In genomic region chr1:225845633-225846259, GRCh38 we compare ENCODE assay signal across 1 cellular context.
TF ChIP-seq lines count a peak whose summit lies in the region.

No MANE protein-coding gene starts in this region.

TF ChIP-seq in HEK293, 187 proteins besides CTCF, POLR2A, EP300 and RAD21 (continued from another document and continues in another):
- TF ChIP-seq ZNF518A (tag by site-specific recombination; conservative IDR thresholded peaks at IDR 0.05; ENCODE audit: low read depth) (no peak), ZNF24 (tag by site-specific recombination; IDR thresholded peaks at IDR 0.05) (no peak), ZNF473 (tag by site-specific recombination; IDR thresholded peaks at IDR 0.05) (no peak), OSR2 (tag by site-specific recombination; IDR thresholded peaks at IDR 0.05) (no peak), ZNF391 (tag by site-specific recombination; IDR thresholded peaks at IDR 0.05; ENCODE audit: borderline replicate concordance, low read depth) (no peak), ZIC2 (tag by site-specific recombination; IDR thresholded peaks at IDR 0.05) (peak; percentile 24; the same call in 1 of the 2 replicates), ZNF830 (tag by site-specific recombination; IDR thresholded peaks at IDR 0.05; ENCODE audit: low read depth) (no peak), ZNF335 (tag by site-specific recombination; conservative IDR thresholded peaks at IDR 0.05) (peak; percentile 49; the same call in 1 of the 2 replicates), ZNF416 (tag by site-specific recombination; IDR thresholded peaks at IDR 0.05) (no peak), KLF7 (tag by site-specific recombination; IDR thresholded peaks at IDR 0.05; ENCODE audit: borderline replicate concordance) (no peak), ZNF76 (tag by site-specific recombination; IDR thresholded peaks at IDR 0.05; ENCODE audit: borderline replicate concordance, low read depth) (0 out of 2 replicates have a peak, but pooled peaks have one; percentile 45), ZNF221 (tag by site-specific recombination; IDR thresholded peaks at IDR 0.05; ENCODE audit: borderline replicate concordance) (no peak), ELK4 (IDR thresholded peaks at IDR 0.05; ENCODE audit: borderline replicate concordance, low read depth, low read length) (no peak), ZNF354C (tag by site-specific recombination; IDR thresholded peaks at IDR 0.05; ENCODE audit: borderline replicate concordance, low read depth) (no peak), ZNF837 (tag by site-specific recombination; IDR thresholded peaks at IDR 0.05) (no peak), SP3 (tag by site-specific recombination; IDR thresholded peaks at IDR 0.05) (peak; percentile 47; the same call in 1 of the 2 replicates), ZNF530 (tag by site-specific recombination; IDR thresholded peaks at IDR 0.05; ENCODE audit: low read depth) (no peak), ZNF843 (tag by site-specific recombination; IDR thresholded peaks at IDR 0.05) (no peak), ZNF10 (tag by site-specific recombination; IDR thresholded peaks at IDR 0.05) (no peak), ZNF776 (tag by site-specific recombination; IDR thresholded peaks at IDR 0.05; ENCODE audit: borderline replicate concordance) (no peak)
- TF ChIP-seq, protein P1, sequence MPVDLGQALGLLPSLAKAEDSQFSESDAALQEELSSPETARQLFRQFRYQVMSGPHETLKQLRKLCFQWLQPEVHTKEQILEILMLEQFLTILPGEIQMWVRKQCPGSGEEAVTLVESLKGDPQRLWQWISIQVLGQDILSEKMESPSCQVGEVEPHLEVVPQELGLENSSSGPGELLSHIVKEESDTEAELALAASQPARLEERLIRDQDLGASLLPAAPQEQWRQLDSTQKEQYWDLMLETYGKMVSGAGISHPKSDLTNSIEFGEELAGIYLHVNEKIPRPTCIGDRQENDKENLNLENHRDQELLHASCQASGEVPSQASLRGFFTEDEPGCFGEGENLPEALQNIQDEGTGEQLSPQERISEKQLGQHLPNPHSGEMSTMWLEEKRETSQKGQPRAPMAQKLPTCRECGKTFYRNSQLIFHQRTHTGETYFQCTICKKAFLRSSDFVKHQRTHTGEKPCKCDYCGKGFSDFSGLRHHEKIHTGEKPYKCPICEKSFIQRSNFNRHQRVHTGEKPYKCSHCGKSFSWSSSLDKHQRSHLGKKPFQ (tag by site-specific recombination; IDR thresholded peaks at IDR 0.05): no peak
- TF ChIP-seq, protein P2, sequence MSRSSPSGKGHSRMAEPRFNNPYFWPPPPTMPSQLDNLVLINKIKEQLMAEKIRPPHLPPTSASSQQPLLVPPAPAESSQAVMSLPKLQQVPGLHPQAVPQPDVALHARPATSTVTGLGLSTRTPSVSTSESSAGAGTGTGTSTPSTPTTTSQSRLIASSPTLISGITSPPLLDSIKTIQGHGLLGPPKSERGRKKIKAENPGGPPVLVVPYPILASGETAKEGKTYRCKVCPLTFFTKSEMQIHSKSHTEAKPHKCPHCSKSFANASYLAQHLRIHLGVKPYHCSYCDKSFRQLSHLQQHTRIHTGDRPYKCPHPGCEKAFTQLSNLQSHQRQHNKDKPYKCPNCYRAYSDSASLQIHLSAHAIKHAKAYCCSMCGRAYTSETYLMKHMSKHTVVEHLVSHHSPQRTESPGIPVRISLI (tag by site-specific recombination; IDR thresholded peaks at IDR 0.05): no peak
- TF ChIP-seq, protein P3, sequence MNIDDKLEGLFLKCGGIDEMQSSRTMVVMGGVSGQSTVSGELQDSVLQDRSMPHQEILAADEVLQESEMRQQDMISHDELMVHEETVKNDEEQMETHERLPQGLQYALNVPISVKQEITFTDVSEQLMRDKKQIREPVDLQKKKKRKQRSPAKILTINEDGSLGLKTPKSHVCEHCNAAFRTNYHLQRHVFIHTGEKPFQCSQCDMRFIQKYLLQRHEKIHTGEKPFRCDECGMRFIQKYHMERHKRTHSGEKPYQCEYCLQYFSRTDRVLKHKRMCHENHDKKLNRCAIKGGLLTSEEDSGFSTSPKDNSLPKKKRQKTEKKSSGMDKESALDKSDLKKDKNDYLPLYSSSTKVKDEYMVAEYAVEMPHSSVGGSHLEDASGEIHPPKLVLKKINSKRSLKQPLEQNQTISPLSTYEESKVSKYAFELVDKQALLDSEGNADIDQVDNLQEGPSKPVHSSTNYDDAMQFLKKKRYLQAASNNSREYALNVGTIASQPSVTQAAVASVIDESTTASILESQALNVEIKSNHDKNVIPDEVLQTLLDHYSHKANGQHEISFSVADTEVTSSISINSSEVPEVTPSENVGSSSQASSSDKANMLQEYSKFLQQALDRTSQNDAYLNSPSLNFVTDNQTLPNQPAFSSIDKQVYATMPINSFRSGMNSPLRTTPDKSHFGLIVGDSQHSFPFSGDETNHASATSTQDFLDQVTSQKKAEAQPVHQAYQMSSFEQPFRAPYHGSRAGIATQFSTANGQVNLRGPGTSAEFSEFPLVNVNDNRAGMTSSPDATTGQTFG (tag by site-specific recombination; IDR thresholded peaks at IDR 0.05; ENCODE audit: borderline replicate concordance): no peak
- TF ChIP-seq, protein P4, sequence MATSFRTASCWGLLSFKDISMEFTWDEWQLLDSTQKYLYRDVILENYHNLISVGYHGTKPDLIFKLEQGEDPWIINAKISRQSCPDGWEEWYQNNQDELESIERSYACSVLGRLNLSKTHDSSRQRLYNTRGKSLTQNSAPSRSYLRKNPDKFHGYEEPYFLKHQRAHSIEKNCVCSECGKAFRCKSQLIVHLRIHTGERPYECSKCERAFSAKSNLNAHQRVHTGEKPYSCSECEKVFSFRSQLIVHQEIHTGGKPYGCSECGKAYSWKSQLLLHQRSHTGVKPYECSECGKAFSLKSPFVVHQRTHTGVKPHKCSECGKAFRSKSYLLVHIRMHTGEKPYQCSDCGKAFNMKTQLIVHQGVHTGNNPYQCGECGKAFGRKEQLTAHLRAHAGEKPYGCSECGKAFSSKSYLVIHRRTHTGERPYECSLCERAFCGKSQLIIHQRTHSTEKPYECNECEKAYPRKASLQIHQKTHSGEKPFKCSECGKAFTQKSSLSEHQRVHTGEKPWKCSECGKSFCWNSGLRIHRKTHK (tag by site-specific recombination; IDR thresholded peaks at IDR 0.05): no peak
- TF ChIP-seq, protein P5, sequence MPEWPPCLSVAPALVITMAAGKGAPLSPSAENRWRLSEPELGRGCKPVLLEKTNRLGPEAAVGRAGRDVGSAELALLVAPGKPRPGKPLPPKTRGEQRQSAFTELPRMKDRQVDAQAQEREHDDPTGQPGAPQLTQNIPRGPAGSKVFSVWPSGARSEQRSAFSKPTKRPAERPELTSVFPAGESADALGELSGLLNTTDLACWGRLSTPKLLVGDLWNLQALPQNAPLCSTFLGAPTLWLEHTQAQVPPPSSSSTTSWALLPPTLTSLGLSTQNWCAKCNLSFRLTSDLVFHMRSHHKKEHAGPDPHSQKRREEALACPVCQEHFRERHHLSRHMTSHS (tag by site-specific recombination; IDR thresholded peaks at IDR 0.05): no peak
- TF ChIP-seq, protein P6, sequence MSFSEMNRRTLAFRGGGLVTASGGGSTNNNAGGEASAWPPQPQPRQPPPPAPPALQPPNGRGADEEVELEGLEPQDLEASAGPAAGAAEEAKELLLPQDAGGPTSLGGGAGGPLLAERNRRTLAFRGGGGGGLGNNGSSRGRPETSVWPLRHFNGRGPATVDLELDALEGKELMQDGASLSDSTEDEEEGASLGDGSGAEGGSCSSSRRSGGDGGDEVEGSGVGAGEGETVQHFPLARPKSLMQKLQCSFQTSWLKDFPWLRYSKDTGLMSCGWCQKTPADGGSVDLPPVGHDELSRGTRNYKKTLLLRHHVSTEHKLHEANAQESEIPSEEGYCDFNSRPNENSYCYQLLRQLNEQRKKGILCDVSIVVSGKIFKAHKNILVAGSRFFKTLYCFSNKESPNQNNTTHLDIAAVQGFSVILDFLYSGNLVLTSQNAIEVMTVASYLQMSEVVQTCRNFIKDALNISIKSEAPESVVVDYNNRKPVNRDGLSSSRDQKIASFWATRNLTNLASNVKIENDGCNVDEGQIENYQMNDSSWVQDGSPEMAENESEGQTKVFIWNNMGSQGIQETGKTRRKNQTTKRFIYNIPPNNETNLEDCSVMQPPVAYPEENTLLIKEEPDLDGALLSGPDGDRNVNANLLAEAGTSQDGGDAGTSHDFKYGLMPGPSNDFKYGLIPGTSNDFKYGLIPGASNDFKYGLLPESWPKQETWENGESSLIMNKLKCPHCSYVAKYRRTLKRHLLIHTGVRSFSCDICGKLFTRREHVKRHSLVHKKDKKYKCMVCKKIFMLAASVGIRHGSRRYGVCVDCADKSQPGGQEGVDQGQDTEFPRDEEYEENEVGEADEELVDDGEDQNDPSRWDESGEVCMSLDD (tag by site-specific recombination; IDR thresholded peaks at IDR 0.05): no peak
- TF ChIP-seq, protein P7, sequence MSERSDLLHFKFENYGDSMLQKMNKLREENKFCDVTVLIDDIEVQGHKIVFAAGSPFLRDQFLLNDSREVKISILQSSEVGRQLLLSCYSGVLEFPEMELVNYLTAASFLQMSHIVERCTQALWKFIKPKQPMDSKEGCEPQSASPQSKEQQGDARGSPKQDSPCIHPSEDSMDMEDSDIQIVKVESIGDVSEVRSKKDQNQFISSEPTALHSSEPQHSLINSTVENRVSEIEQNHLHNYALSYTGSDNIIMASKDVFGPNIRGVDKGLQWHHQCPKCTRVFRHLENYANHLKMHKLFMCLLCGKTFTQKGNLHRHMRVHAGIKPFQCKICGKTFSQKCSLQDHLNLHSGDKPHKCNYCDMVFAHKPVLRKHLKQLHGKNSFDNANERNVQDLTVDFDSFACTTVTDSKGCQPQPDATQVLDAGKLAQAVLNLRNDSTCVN (tag by site-specific recombination; optimal IDR thresholded peaks at IDR 0.05): no peak
- TF ChIP-seq, protein P8, sequence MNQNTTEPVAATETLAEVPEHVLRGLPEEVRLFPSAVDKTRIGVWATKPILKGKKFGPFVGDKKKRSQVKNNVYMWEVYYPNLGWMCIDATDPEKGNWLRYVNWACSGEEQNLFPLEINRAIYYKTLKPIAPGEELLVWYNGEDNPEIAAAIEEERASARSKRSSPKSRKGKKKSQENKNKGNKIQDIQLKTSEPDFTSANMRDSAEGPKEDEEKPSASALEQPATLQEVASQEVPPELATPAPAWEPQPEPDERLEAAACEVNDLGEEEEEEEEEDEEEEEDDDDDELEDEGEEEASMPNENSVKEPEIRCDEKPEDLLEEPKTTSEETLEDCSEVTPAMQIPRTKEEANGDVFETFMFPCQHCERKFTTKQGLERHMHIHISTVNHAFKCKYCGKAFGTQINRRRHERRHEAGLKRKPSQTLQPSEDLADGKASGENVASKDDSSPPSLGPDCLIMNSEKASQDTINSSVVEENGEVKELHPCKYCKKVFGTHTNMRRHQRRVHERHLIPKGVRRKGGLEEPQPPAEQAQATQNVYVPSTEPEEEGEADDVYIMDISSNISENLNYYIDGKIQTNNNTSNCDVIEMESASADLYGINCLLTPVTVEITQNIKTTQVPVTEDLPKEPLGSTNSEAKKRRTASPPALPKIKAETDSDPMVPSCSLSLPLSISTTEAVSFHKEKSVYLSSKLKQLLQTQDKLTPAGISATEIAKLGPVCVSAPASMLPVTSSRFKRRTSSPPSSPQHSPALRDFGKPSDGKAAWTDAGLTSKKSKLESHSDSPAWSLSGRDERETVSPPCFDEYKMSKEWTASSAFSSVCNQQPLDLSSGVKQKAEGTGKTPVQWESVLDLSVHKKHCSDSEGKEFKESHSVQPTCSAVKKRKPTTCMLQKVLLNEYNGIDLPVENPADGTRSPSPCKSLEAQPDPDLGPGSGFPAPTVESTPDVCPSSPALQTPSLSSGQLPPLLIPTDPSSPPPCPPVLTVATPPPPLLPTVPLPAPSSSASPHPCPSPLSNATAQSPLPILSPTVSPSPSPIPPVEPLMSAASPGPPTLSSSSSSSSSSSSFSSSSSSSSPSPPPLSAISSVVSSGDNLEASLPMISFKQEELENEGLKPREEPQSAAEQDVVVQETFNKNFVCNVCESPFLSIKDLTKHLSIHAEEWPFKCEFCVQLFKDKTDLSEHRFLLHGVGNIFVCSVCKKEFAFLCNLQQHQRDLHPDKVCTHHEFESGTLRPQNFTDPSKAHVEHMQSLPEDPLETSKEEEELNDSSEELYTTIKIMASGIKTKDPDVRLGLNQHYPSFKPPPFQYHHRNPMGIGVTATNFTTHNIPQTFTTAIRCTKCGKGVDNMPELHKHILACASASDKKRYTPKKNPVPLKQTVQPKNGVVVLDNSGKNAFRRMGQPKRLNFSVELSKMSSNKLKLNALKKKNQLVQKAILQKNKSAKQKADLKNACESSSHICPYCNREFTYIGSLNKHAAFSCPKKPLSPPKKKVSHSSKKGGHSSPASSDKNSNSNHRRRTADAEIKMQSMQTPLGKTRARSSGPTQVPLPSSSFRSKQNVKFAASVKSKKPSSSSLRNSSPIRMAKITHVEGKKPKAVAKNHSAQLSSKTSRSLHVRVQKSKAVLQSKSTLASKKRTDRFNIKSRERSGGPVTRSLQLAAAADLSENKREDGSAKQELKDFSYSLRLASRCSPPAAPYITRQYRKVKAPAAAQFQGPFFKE (tag by site-specific recombination; IDR thresholded peaks at IDR 0.05; ENCODE audit: borderline replicate concordance): no peak; the same call in 1 of the 2 replicates
